In genomic region chr1:93846151-93846928, GRCh38 we compare ENCODE assay signal across 1 cellular context.
TF ChIP-seq lines count a peak whose summit lies in the region.

No MANE protein-coding gene starts in this region.

TF ChIP-seq in HepG2, 621 proteins besides CTCF, POLR2A, EP300 and RAD21 (continued from another document and continues in another):
- TF ChIP-seq ZGPAT (CRISPR knock-in tag; IDR thresholded peaks at IDR 0.05), result peak; percentile 60
- peak; percentile 65; the same call in 1 of the 2 replicates for TF ChIP-seq ZFAT (CRISPR knock-in tag; conservative IDR thresholded peaks at IDR 0.05)
- no peak for TF ChIP-seq ZNF3 (CRISPR knock-in tag; IDR thresholded peaks at IDR 0.05)
- no peak for TF ChIP-seq ZNF431 (CRISPR knock-in tag; IDR thresholded peaks at IDR 0.05; ENCODE audit: borderline replicate concordance, low read depth)
- peak; percentile 69 for TF ChIP-seq ZSCAN25 (CRISPR knock-in tag; IDR thresholded peaks at IDR 0.05)
- TF ChIP-seq ZNF605 (CRISPR knock-in tag; IDR thresholded peaks at IDR 0.05), result peak; percentile 89
- no peak; the same call in 1 of the 2 replicates for TF ChIP-seq KDM5B (CRISPR knock-in tag; IDR thresholded peaks at IDR 0.05; ENCODE audit: borderline replicate concordance)
- peak; percentile 75 for TF ChIP-seq TFDP2 (CRISPR knock-in tag; IDR thresholded peaks at IDR 0.05)
- TF ChIP-seq HNRNPLL (IDR thresholded peaks at IDR 0.05; ENCODE audit: low read depth, low read length, poor library complexity, severe bottlenecking), result peak; percentile 97
- TF ChIP-seq RBM22 (optimal IDR thresholded peaks at IDR 0.05; ENCODE audit: low read length), result no peak
- no peak for TF ChIP-seq NFE2L1 (CRISPR knock-in tag; IDR thresholded peaks at IDR 0.05; ENCODE audit: borderline replicate concordance)
- TF ChIP-seq FOXP4 (CRISPR knock-in tag; IDR thresholded peaks at IDR 0.05), result no peak
- TF ChIP-seq JUND (CRISPR knock-in tag; IDR thresholded peaks at IDR 0.05), result no peak
- TF ChIP-seq CBFB (CRISPR knock-in tag; IDR thresholded peaks at IDR 0.05), result peak; percentile 30; the same call in 1 of the 2 replicates
- peak; percentile 75; the same call in 1 of the 2 replicates for TF ChIP-seq YEATS4 (CRISPR knock-in tag; IDR thresholded peaks at IDR 0.05; ENCODE audit: borderline replicate concordance)
- TF ChIP-seq POGZ (CRISPR knock-in tag; IDR thresholded peaks at IDR 0.05), result no peak; the same call in 1 of the 2 replicates
- 0 out of 2 replicates have a peak, but pooled peaks have one; percentile 22 for TF ChIP-seq ZBTB42 (CRISPR knock-in tag; IDR thresholded peaks at IDR 0.05)
- no peak for TF ChIP-seq ZNF335 (CRISPR knock-in tag; IDR thresholded peaks at IDR 0.05)
- no peak for TF ChIP-seq ZNF24 (IDR thresholded peaks at IDR 0.05)
- peak; percentile 75; the same call in 1 of the 2 replicates for TF ChIP-seq KMT2B (CRISPR knock-in tag; IDR thresholded peaks at IDR 0.05)
- TF ChIP-seq MTA1 (CRISPR knock-in tag; IDR thresholded peaks at IDR 0.05; ENCODE audit: borderline replicate concordance), result peak; percentile 42; the same call in 1 of the 2 replicates
- no peak for TF ChIP-seq ZNF558 (CRISPR knock-in tag; IDR thresholded peaks at IDR 0.05; ENCODE audit: borderline replicate concordance)
- TF ChIP-seq CHD4 (IDR thresholded peaks at IDR 0.05; ENCODE audit: borderline replicate concordance, low read length), result no peak
- no peak for TF ChIP-seq NFIC (IDR thresholded peaks at IDR 0.05; ENCODE audit: low read length)
- TF ChIP-seq ZNF598 (CRISPR knock-in tag; IDR thresholded peaks at IDR 0.05; ENCODE audit: borderline replicate concordance), result no peak
- TF ChIP-seq ERF (CRISPR knock-in tag; IDR thresholded peaks at IDR 0.05), result peak; percentile 80
- TF ChIP-seq PBX2 (CRISPR knock-in tag; IDR thresholded peaks at IDR 0.05), result no peak
- TF ChIP-seq DRAP1 (CRISPR knock-in tag; IDR thresholded peaks at IDR 0.05), result peak; percentile 59
- TF ChIP-seq HNF1A (IDR thresholded peaks at IDR 0.05; ENCODE audit: low read depth), result no peak
- peak; percentile 27; the same call in 1 of the 2 replicates for TF ChIP-seq HNF1A (CRISPR knock-in tag; IDR thresholded peaks at IDR 0.05; ENCODE audit: borderline replicate concordance)
- TF ChIP-seq TARDBP (CRISPR knock-in tag; IDR thresholded peaks at IDR 0.05), result 0 out of 2 replicates have a peak, but pooled peaks have one; percentile 50
- TF ChIP-seq FOXO1 (CRISPR knock-in tag; IDR thresholded peaks at IDR 0.05), result 0 out of 2 replicates have a peak, but pooled peaks have one; percentile 6
- peak; percentile 80 for TF ChIP-seq DMAP1 (CRISPR knock-in tag; IDR thresholded peaks at IDR 0.05)
- peak; percentile 83 for TF ChIP-seq ZNF687 (CRISPR knock-in tag; IDR thresholded peaks at IDR 0.05)
- TF ChIP-seq REL (CRISPR knock-in tag; conservative IDR thresholded peaks at IDR 0.05), result peak; percentile 75; the same call in 1 of the 2 replicates
- peak; percentile 70; the same call in 1 of the 2 replicates for TF ChIP-seq THAP7 (CRISPR knock-in tag; IDR thresholded peaks at IDR 0.05)
- TF ChIP-seq HDAC2 (CRISPR knock-in tag; IDR thresholded peaks at IDR 0.05), result 0 out of 2 replicates have a peak, but pooled peaks have one; percentile 27
- peak; percentile 16; the same call in 1 of the 2 replicates for TF ChIP-seq ZSCAN21 (CRISPR knock-in tag; IDR thresholded peaks at IDR 0.05; ENCODE audit: borderline replicate concordance)
- peak; percentile 30; the same call in 1 of the 2 replicates for TF ChIP-seq NFKB2 (CRISPR knock-in tag; IDR thresholded peaks at IDR 0.05; ENCODE audit: borderline replicate concordance)
- TF ChIP-seq CHD2 (IDR thresholded peaks at IDR 0.05; ENCODE audit: low read depth, low read length), result no peak
- TF ChIP-seq ZNF30 (CRISPR knock-in tag; IDR thresholded peaks at IDR 0.05), result no peak
- TF ChIP-seq ZBTB14 (CRISPR knock-in tag; IDR thresholded peaks at IDR 0.05), result peak; percentile 89
- no peak for TF ChIP-seq GMEB2 (CRISPR knock-in tag; IDR thresholded peaks at IDR 0.05; ENCODE audit: low read depth)
- TF ChIP-seq NR1H2 (CRISPR knock-in tag; IDR thresholded peaks at IDR 0.05; ENCODE audit: borderline replicate concordance, low read depth), result no peak
- 0 out of 2 replicates have a peak, but pooled peaks have one; percentile 39 for TF ChIP-seq ZFP36L2 (CRISPR knock-in tag; IDR thresholded peaks at IDR 0.05)
